Comparison of ENCODE assay signal across 9 cellular contexts in genomic region chr15:38226867-38227266, GRCh38. TPM values are rescaled to one million over a fixed set of nuclear protein-coding genes. Genes with fewer than 3 reads are reported as not detected.
DNase-seq lines count a peak whose midpoint lies in the region; ATAC-seq and TF ChIP-seq lines count a peak whose summit lies in the region.
"Had no signal": no experiment of that assay in that cellular context is flagged by ENCODE, and none has a peak within 500 bp of the region (broad histone marks: within the 10 kb centered on the region; RNA-seq: fewer than 3 reads in every experiment).

No MANE protein-coding gene starts in this region.

- no peaks in the 10 kb centered on the region for H3K27me3 ChIP-seq in RWPE2 (ENCODE audit: insufficient read depth, poor library complexity, severe bottlenecking)

- peaks cover 0 to 5% (median 2%) of the 10 kb centered on the region in 3 donors for H3K27me3 Mint-ChIP-seq in CD14-positive monocyte (ENCODE audit: low read depth in 3 of 3)

- H3K4me1 Mint-ChIP-seq in CD14-positive monocyte = no peaks in the 10 kb centered on the region

- H3K27ac Mint-ChIP-seq in CD14-positive monocyte = no peak overlapping the region

- H3K36me3 Mint-ChIP-seq in CD14-positive monocyte = no peaks in the 10 kb centered on the region

- DNase-seq in ELR (ENCODE audit: low read depth) (peak; percentile 90), RWPE2 (ENCODE audit: low spot score) (peak; percentile 76), fibroblast of the conjunctiva (ENCODE audit: low read depth) (peak; percentile 32), non-pigmented ciliary epithelial cell (ENCODE audit: low read depth) (peak; percentile 75), SK-N-DZ (ENCODE audit: low spot score) (no peak), CD14-positive monocyte (ENCODE audit: low spot score) (no peak)
- DNase-seq: aorta had no signal

- H3K9me3 Mint-ChIP-seq in CD14-positive monocyte = peaks cover 0 to 3% (median 0%) of the 10 kb centered on the region in 7 donors

- H3K4me1 ChIP-seq in RWPE2 (ENCODE audit: insufficient read depth, poor library complexity, severe bottlenecking) = peaks cover 21% of the 10 kb centered on the region

- peak; percentile 90 for ATAC-seq in RWPE2 (ENCODE audit: low read depth)
- ATAC-seq in HG03139 (IDR thresholded peaks at IDR 0.05; ENCODE audit: unreplicated experiment) = no peak
- no peak for ATAC-seq in GM18868 (IDR thresholded peaks at IDR 0.05; ENCODE audit: unreplicated experiment)

- H3K36me3 ChIP-seq in RWPE2 (ENCODE audit: low read depth) = no peaks in the 10 kb centered on the region

- H3K27ac ChIP-seq in RWPE2 (ENCODE audit: poor library complexity, severe bottlenecking) = peak overlapping the region; percentile 24

- no peaks in the 10 kb centered on the region for H3K9me3 ChIP-seq in RWPE2 (ENCODE audit: severe bottlenecking)

- H3K4me3 ChIP-seq in RWPE2 (ENCODE audit: severe bottlenecking) = no peak overlapping the region

- TF ChIP-seq CTCF in RWPE2 (IDR thresholded peaks at IDR 0.05; ENCODE audit: poor library complexity, severe bottlenecking) (no peak), CD14-positive monocyte (IDR thresholded peaks at IDR 0.05) (no peak)

- intact Hi-C loops in CD14-positive monocyte (cut with micrococcal nuclease) = no loop called here

- no peak overlapping the region for H3K4me3 Mint-ChIP-seq in CD14-positive monocyte

RNA-seq across cellular contexts. Expression of gene SPRED1, which starts 25.8 kb away (rescaled TPM):
- 3.2 and 3.8 TPM in 2 replicates for polyA plus RNA-seq in SK-N-DZ (2014; cell fraction: cytosol; rRNA removed)
- 2.3 and 2.8 TPM in 2 replicates for polyA plus RNA-seq in SK-N-DZ (2014; cell fraction: nucleus; rRNA removed)
- 1 to 10 TPM; 2.5 to 3.3 TPM for polyA plus RNA-seq in CD14-positive monocyte

Comparison
In these comparisons a context has a peak if more than half of its experiments do, and no peak if none do; other contexts are left out.
1. DNase-seq: peak in ELR (single experiment), RWPE2 (single experiment), fibroblast of the conjunctiva (single experiment) and non-pigmented ciliary epithelial cell (single experiment); none in SK-N-DZ (single experiment) and CD14-positive monocyte (single experiment).